In genomic region chr12:27332407-27333310, GRCh38 we compare ENCODE assay signal across 8 cellular contexts. TPM values are rescaled to one million over a fixed set of nuclear protein-coding genes. Genes with fewer than 3 reads are reported as not detected.
DNase-seq lines count a peak whose midpoint lies in the region; ATAC-seq and TF ChIP-seq lines count a peak whose summit lies in the region.

Gene BMAL2 (plus strand): TSS chr12:27332836. CDS start chr12:27333073, 237 bp downstream.

- peak within 1 kb of the TSS; percentile 98 for H3K27ac Mint-ChIP-seq in Calu3 (ENCODE audit: unreplicated experiment)
- H3K27ac Mint-ChIP-seq in activated naive CD4-positive, alpha-beta T cell treated with anti-CD3 and anti-CD28 coated beads, Interleukin-2, amount 50 U/mL, for 72 hours: peak within 1 kb of the TSS; percentile 80 to 93

- H3K27ac ChIP-seq in HL-60 (replicated peaks): peak within 1 kb of the TSS; percentile 50

- no TSS peak for BruUV-seq in Calu3 (replicated peaks; lab: Mats Ljungman, UMichigan)

- CTCF ChIA-PET in Calu3 (lab: Charles Lee): interaction anchor here (1.1 kb wide), 1 partner anchor 12 kb away, joined by 4 read pairs; no protein-coding TSS in a partner anchor

- H3K4me3 ChIP-seq in HL-60 (replicated peaks; ENCODE audit: insufficient read depth, low read length): peak within 1 kb of the TSS; percentile 71

- TF ChIP-seq CTCF in Calu3 (IDR thresholded peaks at IDR 0.05; ENCODE audit: unreplicated experiment): no peak
- TF ChIP-seq CTCF in HL-60 (IDR thresholded peaks at IDR 0.05; ENCODE audit: insufficient read depth, low read length): no peak

- no peaks in the 10 kb centered on the region for H3K27me3 ChIP-seq in HL-60 (ENCODE audit: insufficient read depth, poor library complexity, severe bottlenecking)

- H3K4me3 Mint-ChIP-seq in Calu3 (ENCODE audit: low read depth, unreplicated experiment): peak within 1 kb of the TSS; percentile 81

- no peaks in the 10 kb centered on the region for H3K27me3 Mint-ChIP-seq in Calu3 (ENCODE audit: unreplicated experiment)

- H3K9me3 Mint-ChIP-seq in Calu3 (ENCODE audit: low read depth, unreplicated experiment): no peaks in the 10 kb centered on the region
- H3K9me3 Mint-ChIP-seq in activated naive CD4-positive, alpha-beta T cell treated with anti-CD3 and anti-CD28 coated beads, Interleukin-2, amount 50 U/mL, for 72 hours: no peaks in the 10 kb centered on the region

- peaks cover 53% of the 10 kb centered on the region for H3K4me1 Mint-ChIP-seq in Calu3 (ENCODE audit: low read depth, unreplicated experiment)

- DNase-seq in Calu3 (peak; percentile 67), HL-60 (ENCODE audit: low read depth in 1 of 2, low spot score in 1 of 2) (peak; percentile 18 to 22), RPMI7951 (ENCODE audit: low read depth) (peak; percentile 38), left cardiac atrium (peak; percentile 55), renal cortical epithelial cell (ENCODE audit: low read depth) (no peak), AML-193 (lab: John Stamatoyannopoulos, UW) (no peak)
- peak; percentile 45 to 71 for DNase-seq in activated naive CD4-positive, alpha-beta T cell treated with anti-CD3 and anti-CD28 coated beads, Interleukin-2, amount 50 U/mL, for 72 hours (ENCODE audit: low spot score in 2 of 2)

- peaks cover 64% of the 10 kb centered on the region for H3K36me3 Mint-ChIP-seq in Calu3 (ENCODE audit: insufficient read depth, unreplicated experiment)
- peaks cover 5 to 10% of the 10 kb centered on the region in 2 donors for H3K36me3 Mint-ChIP-seq in activated naive CD4-positive, alpha-beta T cell treated with anti-CD3 and anti-CD28 coated beads, Interleukin-2, amount 50 U/mL, for 72 hours

- ATAC-seq in GM19467 (IDR thresholded peaks at IDR 0.05; ENCODE audit: unreplicated experiment): peak; percentile 38
- ATAC-seq in activated naive CD4-positive, alpha-beta T cell treated with anti-CD3 and anti-CD28 coated beads, Interleukin-2, amount 50 U/mL, for 72 hours: peak; percentile 40 to 49
- ATAC-seq in left cardiac atrium: peak; percentile 66 to 83

- intact Hi-C loops in Calu3 (cut with micrococcal nuclease; ENCODE audit: unreplicated experiment): loop anchor here (2.0 to 5.0 kb wide), 2 partner anchors 52 to 190 kb away; partner anchors contain the start of gene PPFIBP1
- intact Hi-C loops in left cardiac atrium (cut with DNase I): loop anchor here in 1 of 2 donors (10.0 kb wide), 1 partner anchor 322 kb away; no protein-coding TSS in a partner anchor

RNA-seq across cellular contexts. Expression of gene BMAL2, which starts in this region (rescaled TPM):
- 68.2 and 71.2 TPM in 2 replicates for total RNA-seq in Calu3 (2022)
- 26.1 and 30.2 TPM in 2 replicates for total RNA-seq in RPMI7951 (2014; rRNA removed; shearing (Covaris generic))
- total RNA-seq in activated naive CD4-positive, alpha-beta T cell treated with anti-CD3 and anti-CD28 coated beads, Interleukin-2, amount 50 U/mL, for 72 hours: 10 to 100 TPM in 1 of 2 donors, 1 to 10 TPM in 1; 7.4 to 14.5 TPM
- 1 to 10 TPM; 1.3 to 4.8 TPM for total RNA-seq in left cardiac atrium
- 24.6 and 65.5 TPM in 2 replicates for total RNA-seq in renal cortical epithelial cell

Comparison
In these comparisons a context has a peak if more than half of its experiments do, and no peak if none do; other contexts are left out.
1. DNase-seq: peak in Calu3 (single experiment), HL-60 (2 of 2), RPMI7951 (single experiment), activated naive CD4-positive, alpha-beta T cell treated with anti-CD3 and anti-CD28 coated beads, Interleukin-2, amount 50 U/mL, for 72 hours (2 of 2) and left cardiac atrium (single experiment); none in renal cortical epithelial cell (single experiment) and AML-193 (0 of 2).
2. Peak in every context shown above with its lines, with median percentiles within 50 percentile points of each other: ATAC-seq.